In genomic region chr1:32774464-32774808, GRCh38 we compare ENCODE assay signal across 11 cellular contexts. TPM values are rescaled to one million over a fixed set of nuclear protein-coding genes. Genes with fewer than 3 reads are reported as not detected.
DNase-seq lines count a peak whose midpoint lies in the region; TF ChIP-seq lines count a peak whose summit lies in the region.
"Had no signal": no experiment of that assay in that cellular context is flagged by ENCODE, and none has a peak within 500 bp of the region (broad histone marks: within the 10 kb centered on the region; RNA-seq: fewer than 3 reads in every experiment).

No MANE protein-coding gene starts in this region.

- no peaks in the 10 kb centered on the region for H3K27me3 Mint-ChIP-seq in activated T-cell treated with anti-CD3 and anti-CD28 coated beads, Interleukin-2, amount 50 U/mL, for 24 hours
- H3K27me3 Mint-ChIP-seq in activated CD4-positive, alpha-beta memory T cell treated with anti-CD3 and anti-CD28 coated beads, Interleukin-2, amount 10 ng/mL, durations not matched to agents 7 days and 5 days: no peaks in the 10 kb centered on the region
- H3K27me3 Mint-ChIP-seq in type B pancreatic cell: no peaks in the 10 kb centered on the region
- no peaks in the 10 kb centered on the region for H3K27me3 Mint-ChIP-seq in progenitor cell of endocrine pancreas

- in situ Hi-C loops in GM23248 (cut with MboI): no loop called here

- no peak for TF ChIP-seq CTCF in type B pancreatic cell (conservative IDR thresholded peaks at IDR 0.05)
- TF ChIP-seq CTCF in progenitor cell of endocrine pancreas (IDR thresholded peaks at IDR 0.05; ENCODE audit: unreplicated experiment): no peak

- H3K4me3 Mint-ChIP-seq in activated T-cell treated with anti-CD3 and anti-CD28 coated beads, Interleukin-2, amount 50 U/mL, for 24 hours: no peak overlapping the region
- no peak overlapping the region for H3K4me3 Mint-ChIP-seq in activated CD4-positive, alpha-beta memory T cell treated with anti-CD3 and anti-CD28 coated beads, Interleukin-2, amount 10 ng/mL, durations not matched to agents 7 days and 5 days
- H3K4me3 Mint-ChIP-seq in type B pancreatic cell (no peak overlapping the region), progenitor cell of endocrine pancreas (ENCODE audit: low read depth) (no peak overlapping the region)

- H3K36me3 ChIP-seq in GM23248 (ENCODE audit: low read depth): peaks cover 38% of the 10 kb centered on the region; the same call in 1 of the 2 replicates

- POLR2A ChIA-PET in activated CD4-positive, alpha-beta memory T cell treated with anti-CD3 and anti-CD28 coated beads, Interleukin-2, amount 10 ng/mL, durations not matched to agents 7 days and 5 days (lab: Charles Lee): interaction anchor here (1.0 kb wide), 1 partner anchor 62 kb away, joined by 3 read pairs; no protein-coding TSS in a partner anchor

- CTCF ChIA-PET in activated CD4-positive, alpha-beta memory T cell treated with anti-CD3 and anti-CD28 coated beads, Interleukin-2, amount 10 ng/mL, durations not matched to agents 7 days and 5 days (lab: Charles Lee): interaction anchor here (0.6 to 7.7 kb wide), 9 partner anchors 12 to 834 kb away, joined by 3 to 157 read pairs (median 5); no protein-coding TSS in a partner anchor

- H3K4me1 ChIP-seq in GM23248 (ENCODE audit: insufficient read depth): peaks cover 14% of the 10 kb centered on the region

- H3K9me3 ChIP-seq in GM23248 (ENCODE audit: low read depth): no peaks in the 10 kb centered on the region
- H3K9me3 ChIP-seq: transverse colon had no signal

- H3K4me3 ChIP-seq in GM23248: no peak overlapping the region
- H3K4me3 ChIP-seq: transverse colon had no signal

- peaks cover 64% of the 10 kb centered on the region for H3K36me3 Mint-ChIP-seq in activated T-cell treated with anti-CD3 and anti-CD28 coated beads, Interleukin-2, amount 50 U/mL, for 24 hours (ENCODE audit: low read depth)
- H3K36me3 Mint-ChIP-seq in activated CD4-positive, alpha-beta memory T cell treated with anti-CD3 and anti-CD28 coated beads, Interleukin-2, amount 10 ng/mL, durations not matched to agents 7 days and 5 days (ENCODE audit: low read depth): peaks cover 47% of the 10 kb centered on the region
- H3K36me3 Mint-ChIP-seq in type B pancreatic cell (peaks cover 28% of the 10 kb centered on the region), progenitor cell of endocrine pancreas (ENCODE audit: insufficient read depth) (peaks cover 19% of the 10 kb centered on the region)

- no peak overlapping the region for H2AFZ ChIP-seq in GM23248

- no peak overlapping the region for H3K9ac ChIP-seq in GM23248

- DNase-seq in activated T-cell treated with anti-CD3 and anti-CD28 coated beads, Interleukin-2, amount 50 U/mL, for 24 hours: no peak
- no peak for DNase-seq in activated T-cell treated with anti-CD3 and anti-CD28 coated beads, Interleukin-2, amount 50 U/mL, for 1 hour
- no peak for DNase-seq in activated CD4-positive, alpha-beta memory T cell treated with anti-CD3 and anti-CD28 coated beads, Interleukin-2, amount 10 ng/mL, durations not matched to agents 7 days and 5 days
- no peak for DNase-seq in epithelial cell of prostate (ENCODE audit: low read depth, low spot score)
- DNase-seq in type B pancreatic cell (ENCODE audit: extremely low spot score, unreplicated experiment): no peak
- no peak for DNase-seq in GM23248
- no peak for DNase-seq in progenitor cell of endocrine pancreas (ENCODE audit: low spot score, unreplicated experiment)
- DNase-seq in stimulated activated CD4-positive, alpha-beta T cell treated with anti-CD3 and anti-CD28 coated beads, Interleukin-4, amount 100 ng/mL, for 4 hours: no peak
- DNase-seq: ACHN; NK-92 treated with Interleukin-12 subunit alpha and Interleukin-12 subunit beta, amount 100 ng/mL, for 24 hours; transverse colon had no signal

- no peak overlapping the region for H3K4me2 ChIP-seq in GM23248 (ENCODE audit: unreplicated experiment)

- no peaks in the 10 kb centered on the region for H3K27me3 ChIP-seq in GM23248 (replicated peaks; ENCODE audit: insufficient read depth)
- H3K27me3 ChIP-seq: transverse colon had no signal

- H3F3A ChIP-seq in GM23248 (ENCODE audit: insufficient read depth): peaks cover 38% of the 10 kb centered on the region

- no peaks in the 10 kb centered on the region for H3K9me2 ChIP-seq in GM23248 (ENCODE audit: insufficient read depth)

- H3K79me2 ChIP-seq in GM23248 (ENCODE audit: insufficient read depth): no peaks in the 10 kb centered on the region

- H4K20me1 ChIP-seq in GM23248 (ENCODE audit: insufficient read depth): no peaks in the 10 kb centered on the region

- H3K4me1 Mint-ChIP-seq in activated T-cell treated with anti-CD3 and anti-CD28 coated beads, Interleukin-2, amount 50 U/mL, for 24 hours (ENCODE audit: low read depth): peaks cover 8% of the 10 kb centered on the region
- H3K4me1 Mint-ChIP-seq in activated CD4-positive, alpha-beta memory T cell treated with anti-CD3 and anti-CD28 coated beads, Interleukin-2, amount 10 ng/mL, durations not matched to agents 7 days and 5 days: peaks cover 15% of the 10 kb centered on the region
- H3K4me1 Mint-ChIP-seq in type B pancreatic cell (ENCODE audit: unreplicated experiment) (peaks cover 18% of the 10 kb centered on the region), progenitor cell of endocrine pancreas (ENCODE audit: low read depth) (peaks cover 3% of the 10 kb centered on the region)

- H3K27ac ChIP-seq in epithelial cell of prostate (peak overlapping the region; percentile 58), GM23248 (no peak overlapping the region)

- H3K9me3 Mint-ChIP-seq in activated T-cell treated with anti-CD3 and anti-CD28 coated beads, Interleukin-2, amount 50 U/mL, for 24 hours: no peaks in the 10 kb centered on the region
- no peaks in the 10 kb centered on the region for H3K9me3 Mint-ChIP-seq in activated CD4-positive, alpha-beta memory T cell treated with anti-CD3 and anti-CD28 coated beads, Interleukin-2, amount 10 ng/mL, durations not matched to agents 7 days and 5 days
- H3K9me3 Mint-ChIP-seq in type B pancreatic cell (no peaks in the 10 kb centered on the region), progenitor cell of endocrine pancreas (ENCODE audit: low read depth) (no peaks in the 10 kb centered on the region)

- peak overlapping the region; percentile 35 for H3K27ac Mint-ChIP-seq in activated T-cell treated with anti-CD3 and anti-CD28 coated beads, Interleukin-2, amount 50 U/mL, for 24 hours
- peak overlapping the region; percentile 57 for H3K27ac Mint-ChIP-seq in activated CD4-positive, alpha-beta memory T cell treated with anti-CD3 and anti-CD28 coated beads, Interleukin-2, amount 10 ng/mL, durations not matched to agents 7 days and 5 days
- peak overlapping the region; percentile 78 for H3K27ac Mint-ChIP-seq in type B pancreatic cell
- no peak overlapping the region for H3K27ac Mint-ChIP-seq in progenitor cell of endocrine pancreas

RNA-seq across cellular contexts. Expression of gene YARS1, which starts 42.7 kb away (rescaled TPM):
- 100 to 1,000 TPM; 204 to 214 TPM for total RNA-seq in activated CD4-positive, alpha-beta memory T cell treated with anti-CD3 and anti-CD28 coated beads, Interleukin-2, amount 10 ng/mL, durations not matched to agents 7 days and 5 days
- 83.7 and 103 TPM in 2 replicates for total RNA-seq in type B pancreatic cell (ENCODE audit: low replicate concordance)
- 125 and 135 TPM in 2 replicates for total RNA-seq in GM23248 (2014; rRNA removed; shearing (Covaris generic))
- 179 and 185 TPM in 2 replicates for polyA plus RNA-seq in GM23248 (2016; fragmentation: Nextera tagmentation; extraction: Ambion mirVana)
- 101 and 110 TPM in 2 replicates for total RNA-seq in progenitor cell of endocrine pancreas

RNA-seq across cellular contexts. Expression of gene S100PBP, which starts 43.0 kb away (rescaled TPM):
- total RNA-seq in activated CD4-positive, alpha-beta memory T cell treated with anti-CD3 and anti-CD28 coated beads, Interleukin-2, amount 10 ng/mL, durations not matched to agents 7 days and 5 days: 10 to 100 TPM; 78.4 to 84.0 TPM
- total RNA-seq in type B pancreatic cell (ENCODE audit: low replicate concordance) (27.0 and 53.8 TPM in 2 replicates), progenitor cell of endocrine pancreas (62.6 and 66.1 TPM in 2 replicates)
- total RNA-seq in GM23248 (2014; rRNA removed; shearing (Covaris generic)): 25.2 and 35.0 TPM in 2 replicates
- 12.1 and 15.7 TPM in 2 replicates for polyA plus RNA-seq in GM23248 (2016; fragmentation: Nextera tagmentation; extraction: Ambion mirVana)
